ENCODE assay signal across 8 cellular contexts in the genomic region with DNA sequence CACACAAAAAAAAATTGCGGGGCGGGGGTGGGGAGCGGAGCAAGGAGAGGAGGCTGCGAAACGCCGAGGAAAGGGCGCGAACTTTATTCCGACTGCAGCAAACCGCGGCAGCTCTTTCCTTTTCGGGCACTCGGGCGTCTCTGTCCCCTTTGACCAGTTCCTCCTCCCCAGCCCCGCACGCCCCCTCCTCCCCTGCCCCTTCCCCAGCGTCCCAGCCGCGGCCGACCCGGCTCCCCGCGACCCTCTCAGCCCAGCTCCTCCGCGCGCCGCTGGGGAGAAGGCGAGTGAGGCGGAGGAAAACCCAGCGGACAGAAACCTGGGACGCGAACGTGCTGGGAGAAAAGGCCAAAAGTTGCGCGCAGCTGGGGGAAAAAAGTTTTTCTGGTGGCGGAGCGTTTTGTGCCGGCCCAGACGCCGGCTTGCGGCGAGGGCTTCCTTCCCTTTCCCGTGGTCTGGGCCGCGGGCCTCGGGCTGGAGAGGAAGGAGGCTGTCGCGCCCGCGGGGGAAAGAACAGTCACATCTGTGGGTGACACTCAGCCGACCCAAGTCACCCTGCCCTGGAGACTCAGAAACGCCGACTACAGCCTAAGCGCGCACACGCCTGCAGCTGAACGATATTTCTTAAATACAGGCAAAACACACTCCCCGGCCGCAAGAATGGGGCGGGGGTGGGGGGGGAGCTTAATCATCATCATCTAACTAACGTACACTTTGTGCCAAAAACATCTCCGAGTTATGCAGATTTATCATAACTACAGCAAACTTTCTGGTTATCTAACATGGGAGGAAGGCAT. TPM values are rescaled to one million over a fixed set of nuclear protein-coding genes. Genes with fewer than 3 reads are reported as not detected.
DNase-seq lines count a peak whose midpoint lies in the region; ATAC-seq and TF ChIP-seq lines count a peak whose summit lies in the region.

No MANE protein-coding gene starts in this region.

- no peaks in the 10 kb centered on the region for H4K20me1 ChIP-seq in PC-3 (ENCODE audit: low read length)

- intact Hi-C loops in PC-3 (cut with micrococcal nuclease): loop anchor here (2.0 to 10.0 kb wide), 2 partner anchors 47 to 193 kb away; no protein-coding TSS in a partner anchor

- peak overlapping the region; percentile 82 for H3K9ac ChIP-seq in PC-3 (ENCODE audit: low read length)

- POLR2A ChIA-PET in PC-3 (lab: Charles Lee; ENCODE audit: unreplicated experiment): no interaction called here

- H3K9me2 ChIP-seq in PC-3 (replicated peaks; ENCODE audit: low read length): no peaks in the 10 kb centered on the region

- CTCF ChIA-PET in PC-3 (lab: Charles Lee): interaction anchor here (0.5 to 0.6 kb wide), 2 partner anchors 13 to 28 kb away, joined by 3 to 4 read pairs; no protein-coding TSS in a partner anchor

- peaks cover 38% of the 10 kb centered on the region for H3K79me2 ChIP-seq in PC-3 (ENCODE audit: low read length)

- H3K27me3 ChIP-seq in PC-3 (ENCODE audit: low read length): no peaks in the 10 kb centered on the region
- H3K27me3 ChIP-seq in ectodermal cell (ENCODE audit: control insufficient read depth, insufficient read depth, low read length, poor library complexity, severe bottlenecking): peaks cover 65% of the 10 kb centered on the region
- no peaks in the 10 kb centered on the region for H3K27me3 ChIP-seq in lung (ENCODE audit: control insufficient read depth, insufficient read depth)
- no peaks in the 10 kb centered on the region for H3K27me3 ChIP-seq in thoracic aorta (replicated peaks; ENCODE audit: insufficient read depth)

- peak overlapping the region; percentile 89 for H3K4me2 ChIP-seq in PC-3 (ENCODE audit: low read length)

- H3K36me3 ChIP-seq in PC-3 (ENCODE audit: low read depth, low read length) (no peaks in the 10 kb centered on the region), ectodermal cell (ENCODE audit: control insufficient read depth, insufficient read depth, low read length) (no peaks in the 10 kb centered on the region), lung (ENCODE audit: control insufficient read depth in 2 of 2, insufficient read depth in 2 of 2, low read length in 2 of 2) (no peaks in the 10 kb centered on the region), thoracic aorta (no peaks in the 10 kb centered on the region)

- H3K9me3 ChIP-seq in PC-3 (ENCODE audit: low read length): no peaks in the 10 kb centered on the region
- H3K9me3 ChIP-seq in ectodermal cell (ENCODE audit: control insufficient read depth, low read length): no peaks in the 10 kb centered on the region
- H3K9me3 ChIP-seq in lung (ENCODE audit: control insufficient read depth in 2 of 2, insufficient read depth in 1 of 2, low read length in 1 of 2): peaks cover 0 to 3% of the 10 kb centered on the region in 2 donors
- no peaks in the 10 kb centered on the region for H3K9me3 ChIP-seq in thoracic aorta

- no TSS peak for BruUV-seq in PC-3 (replicated peaks; lab: Mats Ljungman, UMichigan)

- WGBS in ectodermal cell, 2 experiments: 0 to 1% methylated on average over 56 to 62 of the region's 62 CpGs
- WGBS in lung, 2 donors: 1% methylated on average over 56 to 62 of the region's 62 CpGs

- peak overlapping the region; percentile 90 for H2AFZ ChIP-seq in PC-3 (ENCODE audit: low read length)

- ATAC-seq in PC-3: peak; percentile 41
- ATAC-seq in lung (ENCODE audit: insufficient read depth, low FRiP score): peak; percentile 51
- ATAC-seq in thoracic aorta (ENCODE audit: insufficient number of reproducible peaks, low FRiP score, low read depth): peak; percentile 33
- ATAC-seq in GM19463 (IDR thresholded peaks at IDR 0.05; ENCODE audit: unreplicated experiment): no peak

- H3F3A ChIP-seq in PC-3 (ENCODE audit: low read length, unreplicated experiment): no peaks in the 10 kb centered on the region

- H3K4me1 ChIP-seq in PC-3 (ENCODE audit: insufficient read depth, low read length): peaks cover 33% of the 10 kb centered on the region
- H3K4me1 ChIP-seq in ectodermal cell (ENCODE audit: control insufficient read depth, insufficient read depth, low read length): peaks cover 4% of the 10 kb centered on the region
- no peaks in the 10 kb centered on the region for H3K4me1 ChIP-seq in lung (ENCODE audit: control insufficient read depth in 2 of 2, insufficient read depth in 2 of 2, low read length in 2 of 2)
- H3K4me1 ChIP-seq in thoracic aorta (ENCODE audit: control insufficient read depth in 1 of 2, low read depth in 2 of 2): peaks cover 4 to 27% of the 10 kb centered on the region in 2 donors

- no peak for TF ChIP-seq CTCF in PC-3 (conservative IDR thresholded peaks at IDR 0.05; ENCODE audit: low read depth, low read length)
- TF ChIP-seq CTCF in lung (IDR thresholded peaks at IDR 0.05; ENCODE audit: control extremely low read depth, extremely low read depth): no peak
- TF ChIP-seq CTCF in thoracic aorta (IDR thresholded peaks at IDR 0.05): no peak

- peak overlapping the region; percentile 89 for H3K4me3 ChIP-seq in PC-3 (ENCODE audit: low read length)
- H3K4me3 ChIP-seq in ectodermal cell (ENCODE audit: insufficient read depth, low read depth, low read length): peak overlapping the region; percentile 72
- peak overlapping the region; percentile 52 for H3K4me3 ChIP-seq in lung
- H3K4me3 ChIP-seq in thoracic aorta: peak overlapping the region; percentile 98

- H3K27ac ChIP-seq in PC-3 (ENCODE audit: low read length) (peak overlapping the region; percentile 64), ectodermal cell (ENCODE audit: insufficient read depth, low read depth, low read length, poor library complexity, severe bottlenecking) (no peak overlapping the region), lung (ENCODE audit: low read depth in 1 of 2, low read length in 1 of 2) (peak overlapping the region in 1 of 2 donors; percentile 80), thoracic aorta (peak overlapping the region; percentile 75 to 84)

- DNase-seq in NCI-H146 (lab: John Stamatoyannopoulos, UW) (peak; percentile 49), NCI-H146 treated with DMSO at 0.1 percent for 48 hours (lab: John Stamatoyannopoulos, UW; ENCODE audit: unreplicated experiment) (no peak), PC-3 (peak; percentile 71), lung (ENCODE audit: low spot score) (peak; percentile 46), thoracic aorta (ENCODE audit: low spot score) (peak; percentile 26)
- no peak for DNase-seq in activated CD4-positive, CD25-positive, alpha-beta regulatory T cell treated with anti-CD3 and anti-CD28 coated beads, Interleukin-2, amount 50 U/mL, for 72 hours

RNA-seq across cellular contexts. Expression of a gene that starts 1.1 kb away (rescaled TPM):
- total RNA-seq in PC-3 (2014; rRNA removed) (11.7 TPM in 2 replicates), lung (10 to 100 TPM; 18.1 to 23.2 TPM), thoracic aorta (10 to 100 TPM; 16.1 to 16.9 TPM)
- 1.1 TPM for polyA plus RNA-seq in ectodermal cell (2013, experiment 1 of 4)
- 1.1 TPM for polyA plus RNA-seq in ectodermal cell (2013, experiment 2 of 4)
- polyA plus RNA-seq in ectodermal cell (2013, experiment 3 of 4): 2.6 TPM
- 2.3 TPM for polyA plus RNA-seq in ectodermal cell (2013, experiment 4 of 4)
- polyA plus RNA-seq in lung: 1 to 10 TPM in 1 of 2 donors, under 1 TPM in 1; 0.96 to 1.3 TPM

Comparison
In these comparisons a context has a peak if more than half of its experiments do, and no peak if none do; other contexts are left out.
1. DNase-seq: peak in NCI-H146 (single experiment), PC-3 (single experiment), lung (single experiment) and thoracic aorta (single experiment); none in NCI-H146 treated with DMSO at 0.1 percent for 48 hours (single experiment) and activated CD4-positive, CD25-positive, alpha-beta regulatory T cell treated with anti-CD3 and anti-CD28 coated beads, Interleukin-2, amount 50 U/mL, for 72 hours (single experiment).
2. Peak in every context shown above with its lines, with median percentiles within 50 percentile points of each other: H3K4me3 ChIP-seq.